14 cellular contexts compared by ENCODE assay signal in genomic region chr3:184715943-184716651, GRCh38. TPM values are rescaled to one million over a fixed set of nuclear protein-coding genes. Genes with fewer than 3 reads are reported as not detected.
A peak's percentile ranks its signal among the peaks of the same experiment; 100 is the strongest.
DNase-seq lines count a peak whose midpoint lies in the region; FAIRE-seq and TF ChIP-seq lines count a peak whose summit lies in the region.
"Had no signal": no experiment of that assay in that cellular context is flagged by ENCODE, and none has a peak within 500 bp of the region (broad histone marks: within the 10 kb centered on the region; RNA-seq: fewer than 3 reads in every experiment).

No MANE protein-coding gene starts in this region.

- H3K27ac ChIP-seq in astrocyte (ENCODE audit: low read depth, low read length): peak overlapping the region; percentile 33
- H3K27ac ChIP-seq in skeletal muscle tissue (ENCODE audit: low read depth, low read length): peak overlapping the region; percentile 67

- no peak for TF ChIP-seq CTCF in astrocyte (IDR thresholded peaks at IDR 0.05; ENCODE audit: insufficient read depth, low read depth, low read length)

- H4K20me1 ChIP-seq in astrocyte (ENCODE audit: insufficient read depth, low read length): no peaks in the 10 kb centered on the region

- H3K4me3 ChIP-seq in astrocyte (ENCODE audit: insufficient read depth, low read depth, low read length) (no peak overlapping the region), skeletal muscle tissue (ENCODE audit: low read length in 3 of 3) (no peak overlapping the region), MG63 (no peak overlapping the region)
- H3K4me3 ChIP-seq: Peyer's patch had no signal

- H3K4me1 ChIP-seq in astrocyte (ENCODE audit: insufficient read depth, low read length) (peaks cover 20% of the 10 kb centered on the region), skeletal muscle tissue (ENCODE audit: control insufficient read depth in 3 of 3, insufficient read depth in 3 of 3, low read length in 3 of 3) (peaks cover 3 to 28% (median 16%) of the 10 kb centered on the region in 3 donors)

- DNase-seq in GM04503 (ENCODE audit: low read depth) (peak; percentile 36), astrocyte (ENCODE audit: low read depth) (peak; percentile 76), iris pigment epithelial cell (ENCODE audit: low read depth) (peak; percentile 38), NCI-H1930 (lab: John Stamatoyannopoulos, UW) (no peak), DMS53 (lab: John Stamatoyannopoulos, UW) (no peak), NCI-H187 treated with DMSO at 0.1 percent for 48 hours (lab: John Stamatoyannopoulos, UW) (no peak), MG63 (no peak)
- DNase-seq: activated naive CD4-positive, alpha-beta T cell treated with Interleukin-2 at 50 U/mL for 16 hours; kidney glomerular epithelial cell; Peyer's patch; stimulated activated CD4-positive, alpha-beta T cell treated with anti-CD3 and anti-CD28 coated beads, Interleukin-12 subunit alpha, Interleukin-12 subunit beta, amount 100 ng/mL, for 4 hours; stimulated activated naive CD8-positive, alpha-beta T cell treated with anti-CD3 and anti-CD28 coated beads, Interleukin-15, Interleukin-2, amounts not matched to agents 100 U/mL and 50 U/mL, for 24 hours; WERI-Rb-1 had no signal

- peak; percentile 45 for FAIRE-seq in astrocyte (lab: Jason Lieb, UNC)

- H3K4me1 Mint-ChIP-seq in astrocyte (ENCODE audit: low read depth, unreplicated experiment): peaks cover 23% of the 10 kb centered on the region

- no peak overlapping the region for H3K4me3 Mint-ChIP-seq in astrocyte (ENCODE audit: unreplicated experiment)

- H3K9me3 ChIP-seq in astrocyte (ENCODE audit: insufficient read depth, low read depth, low read length): no peaks in the 10 kb centered on the region
- H3K9me3 ChIP-seq in skeletal muscle tissue (ENCODE audit: control insufficient read depth in 3 of 3, low read length in 3 of 3): no peaks in the 10 kb centered on the region
- no peaks in the 10 kb centered on the region for H3K9me3 ChIP-seq in MG63
- H3K9me3 ChIP-seq: Peyer's patch had no signal

- H3K27me3 Mint-ChIP-seq in astrocyte (ENCODE audit: low read depth, unreplicated experiment): no peaks in the 10 kb centered on the region

- H3K36me3 Mint-ChIP-seq in astrocyte (ENCODE audit: low read depth, unreplicated experiment): peaks cover 5% of the 10 kb centered on the region

- H3K4me2 ChIP-seq in astrocyte (ENCODE audit: low read length): peak overlapping the region; percentile 81

- H2AFZ ChIP-seq in astrocyte (ENCODE audit: low read depth, low read length): peak overlapping the region; percentile 67

- no peaks in the 10 kb centered on the region for H3K27me3 ChIP-seq in astrocyte (ENCODE audit: insufficient read depth, low read length)
- no peaks in the 10 kb centered on the region for H3K27me3 ChIP-seq in skeletal muscle tissue (ENCODE audit: control insufficient read depth in 3 of 3, insufficient read depth in 3 of 3, low read length in 3 of 3)
- H3K27me3 ChIP-seq in MG63: no peaks in the 10 kb centered on the region
- H3K27me3 ChIP-seq: Peyer's patch had no signal

- peaks cover 3% of the 10 kb centered on the region for H3K79me2 ChIP-seq in astrocyte (ENCODE audit: insufficient read depth, low read length)

- peak overlapping the region; percentile 66 for H3K27ac Mint-ChIP-seq in astrocyte (ENCODE audit: unreplicated experiment)

- H3K9ac ChIP-seq in astrocyte (ENCODE audit: low read length) (peak overlapping the region; percentile 56), skeletal muscle tissue (ENCODE audit: low read depth in 1 of 3, low read length in 3 of 3) (peak overlapping the region in 1 of 3 donors; percentile 45)

- no peaks in the 10 kb centered on the region for H3K9me3 Mint-ChIP-seq in astrocyte (ENCODE audit: unreplicated experiment)

- H3K36me3 ChIP-seq in astrocyte (ENCODE audit: insufficient read depth, low read length) (no peaks in the 10 kb centered on the region), skeletal muscle tissue (ENCODE audit: control insufficient read depth in 3 of 3, insufficient read depth in 3 of 3, low read length in 3 of 3) (no peaks in the 10 kb centered on the region), MG63 (no peaks in the 10 kb centered on the region)
- H3K36me3 ChIP-seq: Peyer's patch, WERI-Rb-1 had no signal

RNA-seq across cellular contexts. Expression of gene MAGEF1, which starts 4.2 kb away (rescaled TPM):
- total RNA-seq in astrocyte (26.2 and 28.8 TPM in 2 replicates), skeletal muscle tissue (36.0 TPM)
- total RNA-seq in MG63 (2014; rRNA removed; shearing (Covaris generic); ENCODE audit: low replicate concordance): 25.6 and 30.3 TPM in 2 replicates

Comparison
In these comparisons a context has a peak if more than half of its experiments do, and no peak if none do; other contexts are left out.
1. DNase-seq: peak in GM04503 (single experiment), astrocyte (single experiment) and iris pigment epithelial cell (single experiment); none in NCI-H1930 (0 of 2), DMS53 (single experiment), NCI-H187 treated with DMSO at 0.1 percent for 48 hours (single experiment) and MG63 (single experiment).